2 cellular contexts compared by ENCODE assay signal in genomic region chr20:20697325-20697845, GRCh38.
TF ChIP-seq lines count a peak whose summit lies in the region.

No MANE protein-coding gene starts in this region.

TF ChIP-seq in GM23338, 12 proteins besides CTCF, POLR2A, EP300 and RAD21 (continued from another document):
- TF ChIP-seq ZNF462 (CRISPR knock-in tag; IDR thresholded peaks at IDR 0.05) (no peak), STAT1 (IDR thresholded peaks at IDR 0.05; ENCODE audit: unreplicated experiment) (no peak), REST (IDR thresholded peaks at IDR 0.05; ENCODE audit: unreplicated experiment) (no peak), POLR2AphosphoS5 (IDR thresholded peaks at IDR 0.05; ENCODE audit: low read depth) (no peak), NANOG (IDR thresholded peaks at IDR 0.05; ENCODE audit: borderline replicate concordance) (no peak), ZNF331 (CRISPR knock-in tag; IDR thresholded peaks at IDR 0.05; ENCODE audit: low read depth) (no peak), JUNB (IDR thresholded peaks at IDR 0.05; ENCODE audit: unreplicated experiment) (no peak), EZH2phosphoT487 (IDR thresholded peaks at IDR 0.05; ENCODE audit: unreplicated experiment) (no peak), EZH2 (IDR thresholded peaks at IDR 0.05; ENCODE audit: low read depth, unreplicated experiment) (no peak)

TF ChIP-seq in HepG2, 621 proteins besides CTCF, POLR2A, EP300 and RAD21:
- TF ChIP-seq, protein P1, sequence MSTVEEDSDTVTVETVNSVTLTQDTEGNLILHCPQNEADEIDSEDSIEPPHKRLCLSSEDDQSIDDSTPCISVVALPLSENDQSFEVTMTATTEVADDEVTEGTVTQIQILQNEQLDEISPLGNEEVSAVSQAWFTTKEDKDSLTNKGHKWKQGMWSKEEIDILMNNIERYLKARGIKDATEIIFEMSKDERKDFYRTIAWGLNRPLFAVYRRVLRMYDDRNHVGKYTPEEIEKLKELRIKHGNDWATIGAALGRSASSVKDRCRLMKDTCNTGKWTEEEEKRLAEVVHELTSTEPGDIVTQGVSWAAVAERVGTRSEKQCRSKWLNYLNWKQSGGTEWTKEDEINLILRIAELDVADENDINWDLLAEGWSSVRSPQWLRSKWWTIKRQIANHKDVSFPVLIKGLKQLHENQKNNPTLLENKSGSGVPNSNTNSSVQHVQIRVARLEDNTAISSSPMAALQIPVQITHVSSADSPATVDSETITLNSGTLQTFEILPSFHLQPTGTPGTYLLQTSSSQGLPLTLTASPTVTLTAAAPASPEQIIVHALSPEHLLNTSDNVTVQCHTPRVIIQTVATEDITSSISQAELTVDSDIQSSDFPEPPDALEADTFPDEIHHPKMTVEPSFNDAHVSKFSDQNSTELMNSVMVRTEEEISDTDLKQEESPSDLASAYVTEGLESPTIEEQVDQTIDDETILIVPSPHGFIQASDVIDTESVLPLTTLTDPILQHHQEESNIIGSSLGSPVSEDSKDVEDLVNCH (CRISPR knock-in tag; IDR thresholded peaks at IDR 0.05): no peak
- TF ChIP-seq, protein P2, sequence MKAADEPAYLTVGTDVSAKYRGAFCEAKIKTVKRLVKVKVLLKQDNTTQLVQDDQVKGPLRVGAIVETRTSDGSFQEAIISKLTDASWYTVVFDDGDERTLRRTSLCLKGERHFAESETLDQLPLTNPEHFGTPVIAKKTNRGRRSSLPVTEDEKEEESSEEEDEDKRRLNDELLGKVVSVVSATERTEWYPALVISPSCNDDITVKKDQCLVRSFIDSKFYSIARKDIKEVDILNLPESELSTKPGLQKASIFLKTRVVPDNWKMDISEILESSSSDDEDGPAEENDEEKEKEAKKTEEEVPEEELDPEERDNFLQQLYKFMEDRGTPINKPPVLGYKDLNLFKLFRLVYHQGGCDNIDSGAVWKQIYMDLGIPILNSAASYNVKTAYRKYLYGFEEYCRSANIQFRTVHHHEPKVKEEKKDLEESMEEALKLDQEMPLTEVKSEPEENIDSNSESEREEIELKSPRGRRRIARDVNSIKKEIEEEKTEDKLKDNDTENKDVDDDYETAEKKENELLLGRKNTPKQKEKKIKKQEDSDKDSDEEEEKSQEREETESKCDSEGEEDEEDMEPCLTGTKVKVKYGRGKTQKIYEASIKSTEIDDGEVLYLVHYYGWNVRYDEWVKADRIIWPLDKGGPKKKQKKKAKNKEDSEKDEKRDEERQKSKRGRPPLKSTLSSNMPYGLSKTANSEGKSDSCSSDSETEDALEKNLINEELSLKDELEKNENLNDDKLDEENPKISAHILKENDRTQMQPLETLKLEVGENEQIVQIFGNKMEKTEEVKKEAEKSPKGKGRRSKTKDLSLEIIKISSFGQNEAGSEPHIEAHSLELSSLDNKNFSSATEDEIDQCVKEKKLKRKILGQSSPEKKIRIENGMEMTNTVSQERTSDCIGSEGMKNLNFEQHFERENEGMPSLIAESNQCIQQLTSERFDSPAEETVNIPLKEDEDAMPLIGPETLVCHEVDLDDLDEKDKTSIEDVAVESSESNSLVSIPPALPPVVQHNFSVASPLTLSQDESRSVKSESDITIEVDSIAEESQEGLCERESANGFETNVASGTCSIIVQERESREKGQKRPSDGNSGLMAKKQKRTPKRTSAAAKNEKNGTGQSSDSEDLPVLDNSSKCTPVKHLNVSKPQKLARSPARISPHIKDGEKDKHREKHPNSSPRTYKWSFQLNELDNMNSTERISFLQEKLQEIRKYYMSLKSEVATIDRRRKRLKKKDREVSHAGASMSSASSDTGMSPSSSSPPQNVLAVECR (CRISPR knock-in tag; IDR thresholded peaks at IDR 0.05; ENCODE audit: borderline replicate concordance): no peak
- TF ChIP-seq KLF12 (CRISPR knock-in tag; IDR thresholded peaks at IDR 0.05; ENCODE audit: borderline replicate concordance) (0 out of 2 replicates have a peak, but pooled peaks have one; percentile 24), MNT (IDR thresholded peaks at IDR 0.05) (no peak)
- TF ChIP-seq, protein P3, sequence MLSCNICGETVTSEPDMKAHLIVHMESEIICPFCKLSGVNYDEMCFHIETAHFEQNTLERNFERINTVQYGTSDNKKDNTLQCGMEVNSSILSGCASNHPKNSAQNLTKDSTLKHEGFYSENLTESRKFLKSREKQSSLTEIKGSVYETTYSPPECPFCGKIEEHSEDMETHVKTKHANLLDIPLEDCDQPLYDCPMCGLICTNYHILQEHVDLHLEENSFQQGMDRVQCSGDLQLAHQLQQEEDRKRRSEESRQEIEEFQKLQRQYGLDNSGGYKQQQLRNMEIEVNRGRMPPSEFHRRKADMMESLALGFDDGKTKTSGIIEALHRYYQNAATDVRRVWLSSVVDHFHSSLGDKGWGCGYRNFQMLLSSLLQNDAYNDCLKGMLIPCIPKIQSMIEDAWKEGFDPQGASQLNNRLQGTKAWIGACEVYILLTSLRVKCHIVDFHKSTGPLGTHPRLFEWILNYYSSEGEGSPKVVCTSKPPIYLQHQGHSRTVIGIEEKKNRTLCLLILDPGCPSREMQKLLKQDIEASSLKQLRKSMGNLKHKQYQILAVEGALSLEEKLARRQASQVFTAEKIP (CRISPR knock-in tag; IDR thresholded peaks at IDR 0.05; ENCODE audit: borderline replicate concordance): no peak
TF ChIP-seq in HepG2: peak in this region for 1.
